In genomic region chr7:101614939-101615302, GRCh38 we compare ENCODE assay signal across 14 cellular contexts. TPM values are rescaled to one million over a fixed set of nuclear protein-coding genes. Genes with fewer than 3 reads are reported as not detected.
A peak's percentile ranks its signal among the peaks of the same experiment; 100 is the strongest.
DNase-seq lines count a peak whose midpoint lies in the region; ATAC-seq and TF ChIP-seq lines count a peak whose summit lies in the region.
"Had no signal": no experiment of that assay in that cellular context is flagged by ENCODE, and none has a peak within 500 bp of the region (broad histone marks: within the 10 kb centered on the region; RNA-seq: fewer than 3 reads in every experiment).

No MANE protein-coding gene starts in this region.

- POLR2A ChIA-PET in MCF 10A (lab: Yijun Ruan, JAX), result interaction anchor here (0.6 kb wide), 1 partner anchor 16 kb away, joined by 4 read pairs; no protein-coding TSS in a partner anchor
- POLR2A ChIA-PET in T-cell (lab: Charles Lee), result no interaction called here

- DNase-seq in MCF 10A (ENCODE audit: unreplicated experiment) (peak; percentile 48), breast epithelium (ENCODE audit: low spot score in 2 of 2) (no peak), SW480 (ENCODE audit: low spot score) (peak; percentile 42), left colon (peak in 1 of 2 donors; percentile 36), upper lobe of right lung (no peak), T-cell (no peak), GM19240 (ENCODE audit: insufficient read length, low spot score) (no peak)
- DNase-seq: glutamatergic neuron, left cardiac atrium, NCI-H1105, NCI-H524 had no signal

- H3K27ac Mint-ChIP-seq in MCF 10A (ENCODE audit: low read depth, unreplicated experiment), result no peak overlapping the region
- H3K27ac Mint-ChIP-seq in T-cell, result no peak overlapping the region

- ATAC-seq in left colon (peak; percentile 87), upper lobe of right lung (peak; percentile 80), T-cell (replicated peaks in 1 of 4) (no peak), GM19395 (IDR thresholded peaks at IDR 0.05; ENCODE audit: unreplicated experiment) (no peak)

- H3K27ac ChIP-seq in breast epithelium (no peak overlapping the region), upper lobe of right lung (no peak overlapping the region)
- H3K27ac ChIP-seq: tibial nerve had no signal

- H3K9me3 Mint-ChIP-seq in MCF 10A (ENCODE audit: unreplicated experiment) (no peaks in the 10 kb centered on the region), T-cell (no peaks in the 10 kb centered on the region)

- H3K4me1 ChIP-seq in breast epithelium (no peaks in the 10 kb centered on the region), upper lobe of right lung (no peaks in the 10 kb centered on the region)

- H3K4me1 Mint-ChIP-seq in MCF 10A (ENCODE audit: insufficient read depth, unreplicated experiment), result peaks cover 13% of the 10 kb centered on the region
- no peaks in the 10 kb centered on the region for H3K4me1 Mint-ChIP-seq in T-cell

- H3K4me3 ChIP-seq in breast epithelium, result no peak overlapping the region
- no peak overlapping the region for H3K4me3 ChIP-seq in upper lobe of right lung
- H3K4me3 ChIP-seq: A549, tibial nerve had no signal

- TF ChIP-seq CTCF in MCF 10A (IDR thresholded peaks at IDR 0.05; ENCODE audit: unreplicated experiment) (no peak), breast epithelium (IDR thresholded peaks at IDR 0.05) (no peak), upper lobe of right lung (IDR thresholded peaks at IDR 0.05) (no peak)

- no peak overlapping the region for H3K4me3 Mint-ChIP-seq in MCF 10A (ENCODE audit: unreplicated experiment)
- H3K4me3 Mint-ChIP-seq in T-cell, result no peak overlapping the region

- no TSS peak for BruUV-seq in MCF 10A (replicated peaks; lab: Mats Ljungman, UMichigan)

- no peaks in the 10 kb centered on the region for H3K36me3 Mint-ChIP-seq in MCF 10A (ENCODE audit: insufficient read depth, unreplicated experiment)
- H3K36me3 Mint-ChIP-seq in T-cell, result no peaks in the 10 kb centered on the region

- TF ChIP-seq POLR2A in breast epithelium (IDR thresholded peaks at IDR 0.05), result no peak

- CTCF ChIA-PET in MCF 10A (lab: Yijun Ruan, JAX) (interaction anchor here (0.6 to 2.5 kb wide), 2 partner anchors 10 to 13 kb away, joined by 3 to 7 read pairs; no protein-coding TSS in a partner anchor), T-cell (lab: Charles Lee) (interaction anchor here in 1 of 2 donors (0.6 kb wide), 1 partner anchor 261 kb away, joined by 3 read pairs; no protein-coding TSS in a partner anchor)

- H3K36me3 ChIP-seq in breast epithelium (no peaks in the 10 kb centered on the region), upper lobe of right lung (no peaks in the 10 kb centered on the region)
- H3K36me3 ChIP-seq: tibial nerve had no signal

- H3K27me3 Mint-ChIP-seq in MCF 10A (ENCODE audit: insufficient read depth, unreplicated experiment) (no peaks in the 10 kb centered on the region), T-cell (peaks cover 7 to 16% of the 10 kb centered on the region in 2 donors)

- H3K9me3 ChIP-seq in breast epithelium (no peaks in the 10 kb centered on the region), upper lobe of right lung (no peaks in the 10 kb centered on the region)
- H3K9me3 ChIP-seq: A549, tibial nerve had no signal

- intact Hi-C loops in MCF 10A (cut with micrococcal nuclease), result no loop called here
- intact Hi-C loops in breast epithelium (cut with DNase I; ENCODE audit: low total_unique reads), result no loop called here
- intact Hi-C loops in left colon (cut with DNase I, micrococcal nuclease), result loop anchor here in 1 of 2 donors (10.0 kb wide), 1 partner anchor 190 kb away; no protein-coding TSS in a partner anchor
- intact Hi-C loops in upper lobe of right lung (cut with DNase I), result no loop called here

- peaks cover 0 to 30% of the 10 kb centered on the region in 2 donors for H3K27me3 ChIP-seq in breast epithelium
- H3K27me3 ChIP-seq in upper lobe of right lung, result peaks cover 4% of the 10 kb centered on the region
- H3K27me3 ChIP-seq: tibial nerve had no signal

RNA-seq across cellular contexts. Expression of gene MYL10, which starts 14.2 kb away (rescaled TPM):
- total RNA-seq in MCF 10A (2022) (not detected in 2 replicates), breast epithelium (not detected), left colon (not detected), upper lobe of right lung (not detected), T-cell (not detected)
- total RNA-seq: left cardiac atrium, tibial nerve had no signal

Comparison
In these comparisons a context has a peak if more than half of its experiments do, and no peak if none do; other contexts are left out.
1. DNase-seq: peak in MCF 10A (single experiment) and SW480 (single experiment); none in breast epithelium (0 of 2), upper lobe of right lung (single experiment), T-cell (0 of 34) and GM19240 (single experiment).
2. ATAC-seq: peak in left colon (single experiment) and upper lobe of right lung (single experiment); none in T-cell (0 of 4) and GM19395 (single experiment).